24 cellular contexts compared by ENCODE assay signal in genomic region chr1:236821111-236821625, GRCh38.
"Had no signal": no experiment of that assay in that cellular context is flagged by ENCODE, and none has a peak within 500 bp of the region (broad histone marks: within the 10 kb centered on the region; RNA-seq: fewer than 3 reads in every experiment).

No MANE protein-coding gene starts in this region.

- DNase-seq: activated CD4-positive, alpha-beta T cell treated with anti-CD3 and anti-CD28 coated beads for 36 hours; activated CD4-positive, CD25-positive, alpha-beta regulatory T cell; activated CD8-positive, alpha-beta memory T cell treated with anti-CD3 and anti-CD28 coated beads, Interleukin-2, amount 10 ng/mL, durations not matched to agents 7 days and 5 days; activated CD8-positive, alpha-beta T cell treated with anti-CD3 and anti-CD28 coated beads, Interleukin-2, amount 10 ng/mL, durations not matched to agents 7 days and 5 days; activated naive CD4-positive, alpha-beta T cell; activated T-cell treated with anti-CD3 and anti-CD28 coated beads, Interleukin-2, amount 50 U/mL, for 72 hours; dermis blood vessel endothelial cell; effector CD4-positive, alpha-beta T cell; esophagus squamous epithelium; left ventricle myocardium superior; ovary; right lobe of liver; stimulated activated CD4-positive, alpha-beta T cell treated with anti-CD3 and anti-CD28 coated beads, Interleukin-4, amount 100 ng/mL, for 24 hours; stimulated activated naive CD8-positive, alpha-beta T cell treated with anti-CD3 and anti-CD28 coated beads, Interleukin-15, amount 100 ng/mL, for 72 hours; thyroid gland; upper lobe of left lung had no signal

- H3K9me3 ChIP-seq: esophagus squamous epithelium, neutrophil, ovary, right lobe of liver, thyroid gland, upper lobe of left lung, vagina had no signal

- H3K4me3 ChIP-seq: esophagus squamous epithelium, ovary, right lobe of liver, skin epidermis, thyroid gland, upper lobe of left lung, vagina had no signal

- H3K36me3 ChIP-seq: ovary had no signal

- FAIRE-seq: bronchial epithelial cell, colon, frontal cortex, islet of Langerhans had no signal

- H3K27me3 ChIP-seq: esophagus squamous epithelium, neutrophil, ovary, right lobe of liver, thyroid gland, upper lobe of left lung, vagina had no signal

- H3K27ac ChIP-seq: epithelial cell of prostate, esophagus squamous epithelium, neutrophil, ovary, right lobe of liver, skin epidermis, thyroid gland, upper lobe of left lung, vagina had no signal

- H3K4me1 ChIP-seq: esophagus squamous epithelium, right lobe of liver, thyroid gland, upper lobe of left lung, vagina had no signal
